9 cellular contexts compared by ENCODE assay signal in genomic region chr11:34266090-34266912, GRCh38.
DNase-seq lines count a peak whose midpoint lies in the region; ATAC-seq and TF ChIP-seq lines count a peak whose summit lies in the region.
"Had no signal": no experiment of that assay in that cellular context is flagged by ENCODE, and none has a peak within 500 bp of the region (broad histone marks: within the 10 kb centered on the region; RNA-seq: fewer than 3 reads in every experiment).

No MANE protein-coding gene starts in this region.

- H3K27ac ChIP-seq in uterus = peak overlapping the region; percentile 82

- intact Hi-C loops in uterus (cut with DNase I; ENCODE audit: low total_unique reads) = loop anchor here (10.0 kb wide), 1 partner anchor 78 kb away; no protein-coding TSS in a partner anchor

- peak overlapping the region; percentile 48 for H3K27ac Mint-ChIP-seq in activated naive CD8-positive, alpha-beta T cell treated with anti-CD3 and anti-CD28 coated beads, Interleukin-2, amount 10 ng/mL, durations not matched to agents 7 days and 5 days
- H3K27ac Mint-ChIP-seq in activated naive CD8-positive, alpha-beta T cell treated with anti-CD3 and anti-CD28 coated beads for 36 hours = no peak overlapping the region

- H3K4me1 Mint-ChIP-seq in activated naive CD8-positive, alpha-beta T cell treated with anti-CD3 and anti-CD28 coated beads, Interleukin-2, amount 10 ng/mL, durations not matched to agents 7 days and 5 days = peaks cover 7% of the 10 kb centered on the region
- peaks cover 8% of the 10 kb centered on the region for H3K4me1 Mint-ChIP-seq in activated naive CD8-positive, alpha-beta T cell treated with anti-CD3 and anti-CD28 coated beads for 36 hours

- no peaks in the 10 kb centered on the region for H3K9me3 Mint-ChIP-seq in activated naive CD8-positive, alpha-beta T cell treated with anti-CD3 and anti-CD28 coated beads, Interleukin-2, amount 10 ng/mL, durations not matched to agents 7 days and 5 days
- no peaks in the 10 kb centered on the region for H3K9me3 Mint-ChIP-seq in activated naive CD8-positive, alpha-beta T cell treated with anti-CD3 and anti-CD28 coated beads for 36 hours

- TF ChIP-seq POLR2A in uterus (IDR thresholded peaks at IDR 0.05) = no peak

- H3K4me3 Mint-ChIP-seq in activated naive CD8-positive, alpha-beta T cell treated with anti-CD3 and anti-CD28 coated beads, Interleukin-2, amount 10 ng/mL, durations not matched to agents 7 days and 5 days = no peak overlapping the region
- H3K4me3 Mint-ChIP-seq in activated naive CD8-positive, alpha-beta T cell treated with anti-CD3 and anti-CD28 coated beads for 36 hours = no peak overlapping the region

- no peaks in the 10 kb centered on the region for H3K36me3 ChIP-seq in uterus

- no peak for ATAC-seq in activated naive CD8-positive, alpha-beta T cell treated with anti-CD3 and anti-CD28 coated beads, Interleukin-2, amount 10 ng/mL, durations not matched to agents 7 days and 5 days (ENCODE audit: low read depth)
- ATAC-seq in GM18873 (IDR thresholded peaks at IDR 0.05; ENCODE audit: low FRiP score, unreplicated experiment) = no peak

- peaks cover 0 to 16% of the 10 kb centered on the region in 2 donors for H3K4me1 ChIP-seq in uterus

- no peak overlapping the region for H3K4me3 ChIP-seq in uterus

- no peaks in the 10 kb centered on the region for H3K9me3 ChIP-seq in uterus

- TF ChIP-seq CTCF in uterus (IDR thresholded peaks at IDR 0.05) = no peak

- POLR2A ChIA-PET in activated naive CD8-positive, alpha-beta T cell treated with anti-CD3 and anti-CD28 coated beads, Interleukin-2, amount 10 ng/mL, durations not matched to agents 7 days and 5 days (lab: Charles Lee) = no interaction called here

- peaks cover 5% of the 10 kb centered on the region for H3K27me3 Mint-ChIP-seq in activated naive CD8-positive, alpha-beta T cell treated with anti-CD3 and anti-CD28 coated beads, Interleukin-2, amount 10 ng/mL, durations not matched to agents 7 days and 5 days
- no peaks in the 10 kb centered on the region for H3K27me3 Mint-ChIP-seq in activated naive CD8-positive, alpha-beta T cell treated with anti-CD3 and anti-CD28 coated beads for 36 hours

- H3K27me3 ChIP-seq in uterus = no peaks in the 10 kb centered on the region

- H3K36me3 Mint-ChIP-seq in activated naive CD8-positive, alpha-beta T cell treated with anti-CD3 and anti-CD28 coated beads, Interleukin-2, amount 10 ng/mL, durations not matched to agents 7 days and 5 days = peaks cover 3% of the 10 kb centered on the region
- no peaks in the 10 kb centered on the region for H3K36me3 Mint-ChIP-seq in activated naive CD8-positive, alpha-beta T cell treated with anti-CD3 and anti-CD28 coated beads for 36 hours

- DNase-seq in activated naive CD8-positive, alpha-beta T cell treated with anti-CD3 and anti-CD28 coated beads, Interleukin-2, amount 10 ng/mL, durations not matched to agents 7 days and 5 days = no peak
- DNase-seq in activated naive CD8-positive, alpha-beta T cell treated with anti-CD3 and anti-CD28 coated beads for 36 hours = no peak
- DNase-seq in amniotic epithelial cell (ENCODE audit: low read depth) (peak; percentile 99), islet precursor cell (peak; percentile 62), uterus (peak; percentile 65 to 91), dermis blood vessel endothelial cell (no peak)
- DNase-seq in activated CD4-positive, alpha-beta T cell treated with anti-CD3 and anti-CD28 coated beads, Interleukin-2, amount 50 U/mL, for 1 hour = no peak
- DNase-seq: DND-41 had no signal

Comparison
In these comparisons a context has a peak if more than half of its experiments do, and no peak if none do; other contexts are left out.
1. DNase-seq: peak in amniotic epithelial cell (single experiment), islet precursor cell (single experiment) and uterus (2 of 2); none in activated naive CD8-positive, alpha-beta T cell treated with anti-CD3 and anti-CD28 coated beads, Interleukin-2, amount 10 ng/mL, durations not matched to agents 7 days and 5 days (single experiment), activated naive CD8-positive, alpha-beta T cell treated with anti-CD3 and anti-CD28 coated beads for 36 hours (single experiment), dermis blood vessel endothelial cell (single experiment) and activated CD4-positive, alpha-beta T cell treated with anti-CD3 and anti-CD28 coated beads, Interleukin-2, amount 50 U/mL, for 1 hour (single experiment).